In genomic region chr1:214523124-214523824, GRCh38 we compare ENCODE assay signal across 1 cellular context.
TF ChIP-seq lines count a peak whose summit lies in the region.

No MANE protein-coding gene starts in this region.

TF ChIP-seq in HepG2, 621 proteins besides CTCF, POLR2A, EP300 and RAD21 (continued from another document and continues in another):
- TF ChIP-seq ZNF503 (CRISPR knock-in tag; IDR thresholded peaks at IDR 0.05): peak; percentile 62
- TF ChIP-seq TBX2 (CRISPR knock-in tag; IDR thresholded peaks at IDR 0.05; ENCODE audit: borderline replicate concordance): peak; percentile 81
- peak; percentile 98 for TF ChIP-seq RERE (CRISPR knock-in tag; IDR thresholded peaks at IDR 0.05; ENCODE audit: low read depth)
- TF ChIP-seq HNRNPUL1 (IDR thresholded peaks at IDR 0.05; ENCODE audit: low read depth, low read length): no peak
- TF ChIP-seq ZNF362 (CRISPR knock-in tag; IDR thresholded peaks at IDR 0.05; ENCODE audit: borderline replicate concordance): no peak
- no peak for TF ChIP-seq ZNF234 (CRISPR knock-in tag; conservative IDR thresholded peaks at IDR 0.05)
- peak; percentile 97 for TF ChIP-seq HHEX (CRISPR knock-in tag; IDR thresholded peaks at IDR 0.05)
- no peak for TF ChIP-seq ZNF660 (CRISPR knock-in tag; IDR thresholded peaks at IDR 0.05; ENCODE audit: borderline replicate concordance, low read depth)
- 0 out of 2 replicates have a peak, but pooled peaks have one; percentile 13 for TF ChIP-seq RXRB (CRISPR knock-in tag; IDR thresholded peaks at IDR 0.05; ENCODE audit: borderline replicate concordance)
- TF ChIP-seq RBAK (CRISPR knock-in tag; IDR thresholded peaks at IDR 0.05): no peak
- no peak for TF ChIP-seq ATF5 (CRISPR knock-in tag; IDR thresholded peaks at IDR 0.05; ENCODE audit: low read depth)
- peak; percentile 45; the same call in 1 of the 2 replicates for TF ChIP-seq MYPOP (CRISPR knock-in tag; IDR thresholded peaks at IDR 0.05)
- TF ChIP-seq RCOR2 (CRISPR knock-in tag; IDR thresholded peaks at IDR 0.05): peak; percentile 45; the same call in 1 of the 2 replicates
- peak; percentile 97 for TF ChIP-seq CBFB (CRISPR knock-in tag; IDR thresholded peaks at IDR 0.05)
- peak; percentile 90 for TF ChIP-seq NR2F2 (IDR thresholded peaks at IDR 0.05; ENCODE audit: borderline replicate concordance, low read depth)
- no peak for TF ChIP-seq ZMYM3 (CRISPR knock-in tag; IDR thresholded peaks at IDR 0.05)
- no peak for TF ChIP-seq ZSCAN22 (CRISPR knock-in tag; IDR thresholded peaks at IDR 0.05)
- no peak for TF ChIP-seq ZSCAN12 (CRISPR knock-in tag; IDR thresholded peaks at IDR 0.05)
- no peak for TF ChIP-seq ADNP (CRISPR knock-in tag; IDR thresholded peaks at IDR 0.05)
- no peak for TF ChIP-seq SETDB1 (CRISPR knock-in tag; IDR thresholded peaks at IDR 0.05; ENCODE audit: borderline replicate concordance)
- TF ChIP-seq EED (CRISPR knock-in tag; IDR thresholded peaks at IDR 0.05): no peak
- TF ChIP-seq FOSL2 (CRISPR knock-in tag; IDR thresholded peaks at IDR 0.05): peak; percentile 63
- no peak for TF ChIP-seq MAFK (conservative IDR thresholded peaks at IDR 0.05 in 1 of 2, IDR thresholded peaks at IDR 0.05 in 1 of 2; ENCODE audit: low read length in 2 of 2)
- peak; percentile 86 for TF ChIP-seq CEBPB (IDR thresholded peaks at IDR 0.05; ENCODE audit: borderline replicate concordance, low read depth, low read length)
- no peak for TF ChIP-seq CBX1 (IDR thresholded peaks at IDR 0.05; ENCODE audit: low read depth)
- TF ChIP-seq PATZ1 (CRISPR knock-in tag; IDR thresholded peaks at IDR 0.05): peak; percentile 46; the same call in 1 of the 2 replicates
- TF ChIP-seq KIAA2018 (CRISPR knock-in tag; IDR thresholded peaks at IDR 0.05; ENCODE audit: borderline replicate concordance): no peak
- no peak for TF ChIP-seq TAF1 (CRISPR knock-in tag; IDR thresholded peaks at IDR 0.05)
- TF ChIP-seq UBTF (CRISPR knock-in tag; IDR thresholded peaks at IDR 0.05): no peak
- TF ChIP-seq POGZ (CRISPR knock-in tag; IDR thresholded peaks at IDR 0.05): peak; percentile 33; the same call in 1 of the 2 replicates
- no peak for TF ChIP-seq GMEB2 (CRISPR knock-in tag; IDR thresholded peaks at IDR 0.05; ENCODE audit: low read depth)
